39 cellular contexts compared by ENCODE assay signal in the genomic region with DNA sequence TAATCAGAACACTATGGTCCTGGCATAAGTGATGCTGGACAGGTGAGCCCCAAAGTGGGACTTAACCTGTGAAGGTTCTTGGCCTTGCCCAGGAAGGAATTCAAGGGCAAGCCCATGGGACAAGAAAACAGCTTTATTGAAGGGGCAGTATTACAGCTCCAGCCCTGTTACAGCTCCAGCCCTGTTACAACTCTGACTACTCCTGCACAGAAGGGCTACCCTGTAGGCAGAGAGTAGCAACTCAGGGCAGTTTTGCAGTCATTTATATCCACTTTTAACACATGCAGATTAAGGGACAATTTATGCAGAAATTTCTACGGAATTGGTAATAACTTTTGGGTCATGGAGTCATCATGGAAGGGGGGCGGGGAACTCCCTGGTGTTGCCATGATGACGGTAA. TPM values are rescaled to one million over a fixed set of nuclear protein-coding genes. Genes with fewer than 3 reads are reported as not detected.
"Had no signal": no experiment of that assay in that cellular context is flagged by ENCODE, and none has a peak within 500 bp of the region (broad histone marks: within the 10 kb centered on the region; RNA-seq: fewer than 3 reads in every experiment).

No MANE protein-coding gene starts in this region.

- H3K4me3 ChIP-seq: MG63 had no signal

- H3K9me3 ChIP-seq: MG63 had no signal

- H3K9ac ChIP-seq: KMS-11 had no signal

- H3K36me3 ChIP-seq: MG63 had no signal

- H3K27me3 ChIP-seq: MG63 had no signal

- DNase-seq: Karpas-422, Kasumi-1, KG1, MG63, MM.1S, MV-4-11, NCI-H1048, NCI-H1092, NCI-H1092 treated with DMSO at 0.1 percent for 48 hours, NCI-H1105, NCI-H1105 treated with DMSO at 0.1 percent for 48 hours, NCI-H1417, NCI-H1417 treated with DMSO at 0.1 percent for 48 hours, NCI-H1436, NCI-H1436 treated with DMSO at 0.1 percent for 48 hours, NCI-H146, NCI-H1694, NCI-H1694 treated with DMSO at 0.1 percent for 48 hours, NCI-H187, NCI-H187 treated with DMSO at 0.1 percent for 48 hours, NCI-H1930, NCI-H2029, NCI-H2029 treated with DMSO at 0.1 percent for 48 hours, NCI-H2081, NCI-H2081 treated with DMSO at 0.1 percent for 48 hours, NCI-H2107, NCI-H2171, NCI-H2171 treated with DMSO at 0.1 percent for 48 hours, NCI-H2227 treated with DMSO at 0.1 percent for 48 hours, NCI-H226, NCI-H345, NCI-H446, NCI-H446 treated with DMSO at 0.1 percent for 48 hours, NCI-H510A had no signal

- H3K27ac ChIP-seq: KMS-11 had no signal

RNA-seq across cellular contexts. Expression of gene IL37, which starts 15.7 kb away (rescaled TPM):
- total RNA-seq: MCF 10A, NCI-H460 had no signal

RNA-seq across cellular contexts. Expression of gene IL36G, which starts 51.1 kb away (rescaled TPM):
- total RNA-seq: LHCN-M2, M059J, MCF 10A, NCI-H460 had no signal
